Comparison of ENCODE assay signal across 22 cellular contexts in the genomic region with DNA sequence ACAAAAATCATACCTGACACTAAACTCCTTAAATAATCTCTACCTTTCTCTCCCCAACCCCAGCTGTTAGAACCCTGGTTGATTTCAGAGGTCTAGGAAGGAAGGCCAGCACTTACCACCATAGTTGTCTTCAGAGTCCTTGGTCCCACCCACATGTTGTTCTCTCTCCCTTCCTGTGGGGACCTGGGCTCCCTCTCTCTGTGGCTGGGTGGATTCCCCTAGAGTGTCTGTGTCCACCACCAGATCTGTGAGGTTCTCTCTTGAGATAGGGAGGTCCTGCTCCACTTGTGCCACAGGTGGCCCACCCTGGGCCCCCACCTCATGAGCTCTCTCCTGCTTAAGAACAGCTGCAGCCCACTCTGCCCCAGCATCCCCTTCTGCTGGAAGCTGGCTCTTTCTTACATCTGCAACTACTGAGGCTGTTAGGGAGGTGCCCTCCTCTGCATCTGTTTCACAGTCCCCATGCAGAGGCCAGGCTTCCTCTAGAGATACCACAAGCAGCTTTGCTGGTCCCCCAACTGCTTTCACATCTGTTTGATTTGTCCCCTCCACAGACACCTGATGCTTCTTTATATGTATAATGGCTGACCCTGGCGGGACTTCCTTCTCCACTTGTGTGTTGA. TPM values are rescaled to one million over a fixed set of nuclear protein-coding genes. Genes with fewer than 3 reads are reported as not detected.
DNase-seq lines count a peak whose midpoint lies in the region; ATAC-seq, FAIRE-seq and TF ChIP-seq lines count a peak whose summit lies in the region.
"Had no signal": no experiment of that assay in that cellular context is flagged by ENCODE, and none has a peak within 500 bp of the region (broad histone marks: within the 10 kb centered on the region; RNA-seq: fewer than 3 reads in every experiment).

No MANE protein-coding gene starts in this region.

- peaks cover 12% of the 10 kb centered on the region for H3K4me1 ChIP-seq in CD8-positive, alpha-beta memory T cell (ENCODE audit: insufficient read depth, low read length)
- peaks cover 10 to 18% of the 10 kb centered on the region in 2 donors for H3K4me1 ChIP-seq in kidney (ENCODE audit: control insufficient read depth in 1 of 2, insufficient read depth in 1 of 2, low read depth in 1 of 2, low read length in 2 of 2)
- H3K4me1 ChIP-seq in suprapubic skin, result peaks cover 20% of the 10 kb centered on the region

- H3K27ac ChIP-seq in CD8-positive, alpha-beta memory T cell (ENCODE audit: low read depth, low read length), result no peak overlapping the region
- H3K27ac ChIP-seq in RWPE1 (peak overlapping the region; percentile 31), kidney (ENCODE audit: low read depth in 2 of 2, low read length in 2 of 2) (no peak overlapping the region), suprapubic skin (no peak overlapping the region)
- H3K27ac ChIP-seq: ascending aorta, neutrophil had no signal

- H3K36me3 Mint-ChIP-seq in CD8-positive, alpha-beta memory T cell, result peaks cover 11 to 73% (median 30%) of the 10 kb centered on the region in 3 donors

- H3K9me3 ChIP-seq in CD8-positive, alpha-beta memory T cell (ENCODE audit: low read length), result no peaks in the 10 kb centered on the region
- no peaks in the 10 kb centered on the region for H3K9me3 ChIP-seq in kidney (ENCODE audit: control insufficient read depth in 1 of 2, low read length in 2 of 2)
- H3K9me3 ChIP-seq in suprapubic skin, result no peaks in the 10 kb centered on the region
- H3K9me3 ChIP-seq: ascending aorta, neutrophil had no signal

- H3K4me3 ChIP-seq in CD8-positive, alpha-beta memory T cell (ENCODE audit: low read length), result no peak overlapping the region
- H3K4me3 ChIP-seq in kidney (ENCODE audit: low read length in 2 of 2), result no peak overlapping the region
- H3K4me3 ChIP-seq in suprapubic skin, result no peak overlapping the region
- H3K4me3 ChIP-seq: ascending aorta had no signal

- H3K9ac ChIP-seq in kidney (ENCODE audit: low read length in 2 of 2), result no peak overlapping the region

- H3K27me3 Mint-ChIP-seq in CD8-positive, alpha-beta memory T cell, result no peaks in the 10 kb centered on the region
- H3K27me3 Mint-ChIP-seq: activated B cell treated with CpG ODN at 0.5 μM for 24 hours, B cell had no signal

- H3K4me1 Mint-ChIP-seq in CD8-positive, alpha-beta memory T cell, result peaks cover 27 to 43% (median 34%) of the 10 kb centered on the region in 3 donors

- peak overlapping the region in 7 of 8 donors; percentile 10 to 77 (median 60) for H3K27ac Mint-ChIP-seq in CD8-positive, alpha-beta memory T cell
- H3K27ac Mint-ChIP-seq: activated B cell treated with CpG ODN at 0.5 μM for 24 hours, B cell had no signal

- CTCF ChIA-PET in CD8-positive, alpha-beta memory T cell (lab: Charles Lee), result interaction anchor here (1.4 to 3.1 kb wide), 4 partner anchors 10 to 171 kb away, joined by 3 to 13 read pairs (median 9); partner anchors contain the start of gene DHX16
- CTCF ChIA-PET in RWPE1 (lab: Yijun Ruan, JAX), result interaction anchor here (0.7 to 0.8 kb wide), 2 partner anchors 33 to 168 kb away, joined by 4 read pairs; no protein-coding TSS in a partner anchor

- TF ChIP-seq POLR2A in suprapubic skin (IDR thresholded peaks at IDR 0.05), result no peak

- H3K9me3 Mint-ChIP-seq in CD8-positive, alpha-beta memory T cell, result no peaks in the 10 kb centered on the region
- H3K9me3 Mint-ChIP-seq: activated B cell treated with CpG ODN at 0.5 μM for 24 hours had no signal

- H3K27me3 ChIP-seq in CD8-positive, alpha-beta memory T cell (ENCODE audit: insufficient read depth, low read length, poor library complexity, severe bottlenecking), result no peaks in the 10 kb centered on the region
- no peaks in the 10 kb centered on the region for H3K27me3 ChIP-seq in suprapubic skin
- H3K27me3 ChIP-seq: ascending aorta, neutrophil had no signal

- ATAC-seq in HG03378 (IDR thresholded peaks at IDR 0.05; ENCODE audit: unreplicated experiment), result no peak
- no peak for ATAC-seq in GM21737 (IDR thresholded peaks at IDR 0.05; ENCODE audit: unreplicated experiment)
- ATAC-seq: Panc1, sciatic nerve had no signal

- WGBS in suprapubic skin, result 65% methylated on average over 1 of the region's 1 CpG

- TF ChIP-seq EP300 in suprapubic skin (IDR thresholded peaks at IDR 0.05), result no peak

- no peak for DNase-seq in CD8-positive, alpha-beta memory T cell
- no peak for DNase-seq in GM18507 (ENCODE audit: extremely low spot score, insufficient read length, low read depth)
- DNase-seq in RWPE1 (ENCODE audit: low spot score), result no peak
- peak; percentile 41 for DNase-seq in kidney
- DNase-seq in suprapubic skin (ENCODE audit: low spot score in 2 of 2), result no peak
- DNase-seq in stimulated activated CD4-positive, alpha-beta T cell treated with anti-CD3 and anti-CD28 coated beads, Interleukin-2, amount 100 ng/mL, for 48 hours, result no peak
- DNase-seq: activated B cell treated with CpG ODN at 0.5 μM for 24 hours; cortex of kidney; DMS79; mesenchymal stem cell; NCI-H1694 treated with DMSO at 0.1 percent for 48 hours; NCI-H526 treated with DMSO at 0.1 percent for 48 hours; stimulated activated CD4-positive, alpha-beta T cell treated with anti-CD3 and anti-CD28 coated beads, Interleukin-4, amount 100 ng/mL, for 1 hour had no signal

- intact Hi-C loops in kidney (cut with DNase I), result no loop called here

- FAIRE-seq in GM18507 (lab: Jason Lieb, UNC), result peak; percentile 64
- FAIRE-seq in kidney (lab: Jason Lieb, UNC), result no peak
- FAIRE-seq: islet of Langerhans, urothelium cell line had no signal

- POLR2A ChIA-PET in CD8-positive, alpha-beta memory T cell (lab: Charles Lee), result no interaction called here
- POLR2A ChIA-PET in RWPE1 (lab: Yijun Ruan, JAX; ENCODE audit: low non-redundant PET), result no interaction called here

- peaks cover 40% of the 10 kb centered on the region for H3K36me3 ChIP-seq in CD8-positive, alpha-beta memory T cell (ENCODE audit: insufficient read depth, low read length)
- peaks cover 16 to 34% of the 10 kb centered on the region in 2 donors for H3K36me3 ChIP-seq in kidney (ENCODE audit: control insufficient read depth in 1 of 2, insufficient read depth in 2 of 2, low read length in 2 of 2)
- H3K36me3 ChIP-seq in suprapubic skin, result peaks cover 62% of the 10 kb centered on the region
- H3K36me3 ChIP-seq: neutrophil had no signal

- H3K4me3 Mint-ChIP-seq in CD8-positive, alpha-beta memory T cell, result peak overlapping the region in 2 of 7 donors; percentile 2 to 68
- H3K4me3 Mint-ChIP-seq: activated B cell treated with CpG ODN at 0.5 μM for 24 hours, B cell had no signal

- no peak for TF ChIP-seq CTCF in RWPE1 (conservative IDR thresholded peaks at IDR 0.05; ENCODE audit: low read depth)
- TF ChIP-seq CTCF in kidney (IDR thresholded peaks at IDR 0.05; ENCODE audit: borderline replicate concordance, extremely low read depth, insufficient read depth), result no peak
- no peak for TF ChIP-seq CTCF in suprapubic skin (IDR thresholded peaks at IDR 0.05)

RNA-seq across cellular contexts. Expression of gene MDC1, which starts 5.2 kb away (rescaled TPM):
- 10 to 100 TPM; 59.4 to 71.1 TPM for total RNA-seq in CD8-positive, alpha-beta memory T cell
- 6.4 TPM for polyA plus RNA-seq in CD8-positive, alpha-beta memory T cell
- total RNA-seq in kidney (47.9 TPM), suprapubic skin (10 to 100 TPM; 10.4 to 27.0 (median 16.3) TPM)
- 9.5 TPM for polyA plus RNA-seq in kidney (ENCODE audit: insufficient read depth, low read depth, low replicate concordance)

RNA-seq across cellular contexts. Expression of gene TUBB, which starts 8.3 kb away (rescaled TPM):
- total RNA-seq in CD8-positive, alpha-beta memory T cell, result 1,000 to 10,000 TPM; 1,610 to 1,639 TPM
- 136 TPM for polyA plus RNA-seq in CD8-positive, alpha-beta memory T cell
- total RNA-seq in kidney (295 TPM), suprapubic skin (100 to 1,000 TPM; 166 to 348 (median 244) TPM)
- 197 TPM for polyA plus RNA-seq in kidney (ENCODE audit: insufficient read depth, low read depth, low replicate concordance)

RNA-seq across cellular contexts. Expression of gene NRM, which starts 21.1 kb away (rescaled TPM):
- 10 to 100 TPM; 28.1 to 29.2 TPM for total RNA-seq in CD8-positive, alpha-beta memory T cell
- 11.7 TPM for polyA plus RNA-seq in CD8-positive, alpha-beta memory T cell
- 14.2 TPM for total RNA-seq in kidney
- 14.2 TPM for polyA plus RNA-seq in kidney (ENCODE audit: insufficient read depth, low read depth, low replicate concordance)
- 1 to 10 TPM; 2.3 to 9.0 (median 6.8) TPM for total RNA-seq in suprapubic skin

RNA-seq across cellular contexts. Expression of gene PPP1R18, which starts 25.4 kb away (rescaled TPM):
- total RNA-seq in CD8-positive, alpha-beta memory T cell, result 100 to 1,000 TPM; 149 to 153 TPM
- 166 TPM for polyA plus RNA-seq in CD8-positive, alpha-beta memory T cell
- 51.9 TPM for total RNA-seq in kidney
- 17.1 TPM for polyA plus RNA-seq in kidney (ENCODE audit: insufficient read depth, low read depth, low replicate concordance)
- total RNA-seq in suprapubic skin, result 10 to 100 TPM; 25.2 to 31.0 (median 29.2) TPM

RNA-seq across cellular contexts. Expression of gene FLOT1, which starts 30.6 kb away (rescaled TPM):
- 100 to 1,000 TPM; 154 to 155 TPM for total RNA-seq in CD8-positive, alpha-beta memory T cell
- polyA plus RNA-seq in CD8-positive, alpha-beta memory T cell, result 104 TPM
- 227 TPM for total RNA-seq in kidney
- polyA plus RNA-seq in kidney (ENCODE audit: insufficient read depth, low read depth, low replicate concordance), result 317 TPM
- total RNA-seq in suprapubic skin, result 10 to 100 TPM; 28.4 to 60.8 (median 45.5) TPM
